In genomic region chr19:10812196-10812595, GRCh38 we compare ENCODE assay signal across 13 cellular contexts. TPM values are rescaled to one million over a fixed set of nuclear protein-coding genes. Genes with fewer than 3 reads are reported as not detected.
A peak's percentile ranks its signal among the peaks of the same experiment; 100 is the strongest.
DNase-seq lines count a peak whose midpoint lies in the region; ATAC-seq and TF ChIP-seq lines count a peak whose summit lies in the region.
"Had no signal": no experiment of that assay in that cellular context is flagged by ENCODE, and none has a peak within 500 bp of the region (broad histone marks: within the 10 kb centered on the region; RNA-seq: fewer than 3 reads in every experiment).

No MANE protein-coding gene starts in this region.

- no peaks in the 10 kb centered on the region for H3K9me3 ChIP-seq in psoas muscle
- H3K9me3 ChIP-seq: suprapubic skin had no signal

- DNase-seq in activated CD8-positive, alpha-beta T cell treated with anti-CD3 and anti-CD28 coated beads for 36 hours, result no peak
- DNase-seq in activated CD8-positive, alpha-beta T cell treated with anti-CD3 and anti-CD28 coated beads, Interleukin-2, amount 10 ng/mL, durations not matched to agents 7 days and 5 days, result no peak
- no peak for DNase-seq in HFFc6
- no peak for DNase-seq in effector memory CD8-positive, alpha-beta T cell
- no peak for DNase-seq in psoas muscle
- DNase-seq: GF-D8; NCI-H2081; NCI-H69; stimulated activated CD4-positive, alpha-beta T cell treated with anti-CD3 and anti-CD28 coated beads, Interleukin-12 subunit alpha, Interleukin-12 subunit beta, amount 100 ng/mL, for 4 hours had no signal

- 96 to 97% (median 96%) methylated on average over 19 of the region's 19 CpGs for WGBS in psoas muscle, 3 donors

- H3K4me1 Mint-ChIP-seq in activated CD8-positive, alpha-beta T cell treated with anti-CD3 and anti-CD28 coated beads for 36 hours (ENCODE audit: low read depth), result peaks cover 26% of the 10 kb centered on the region
- H3K4me1 Mint-ChIP-seq in activated CD8-positive, alpha-beta T cell treated with anti-CD3 and anti-CD28 coated beads, Interleukin-2, amount 10 ng/mL, durations not matched to agents 7 days and 5 days (ENCODE audit: low read depth), result peaks cover 40% of the 10 kb centered on the region
- peaks cover 52% of the 10 kb centered on the region for H3K4me1 Mint-ChIP-seq in HFFc6 (ENCODE audit: low read depth)
- peaks cover 46 to 48% of the 10 kb centered on the region in 2 donors for H3K4me1 Mint-ChIP-seq in effector memory CD8-positive, alpha-beta T cell (ENCODE audit: low read depth in 2 of 2)

- H3K4me1 ChIP-seq in psoas muscle, result no peaks in the 10 kb centered on the region

- intact Hi-C loops in activated CD8-positive, alpha-beta T cell treated with anti-CD3 and anti-CD28 coated beads for 36 hours (cut with micrococcal nuclease), result no loop called here
- intact Hi-C loops in psoas muscle (cut with DNase I), result no loop called here

- no peaks in the 10 kb centered on the region for H3K27me3 ChIP-seq in psoas muscle (ENCODE audit: insufficient read depth in 3 of 3, low read length in 2 of 3)
- H3K27me3 ChIP-seq: suprapubic skin had no signal

- ATAC-seq in activated CD8-positive, alpha-beta T cell treated with anti-CD3 and anti-CD28 coated beads for 36 hours, result no peak
- ATAC-seq in activated CD8-positive, alpha-beta T cell treated with anti-CD3 and anti-CD28 coated beads, Interleukin-2, amount 10 ng/mL, durations not matched to agents 7 days and 5 days, result no peak
- ATAC-seq in effector memory CD8-positive, alpha-beta T cell (replicated peaks), result no peak
- ATAC-seq in psoas muscle, result no peak
- ATAC-seq in HG03442 (IDR thresholded peaks at IDR 0.05; ENCODE audit: unreplicated experiment), result no peak
- ATAC-seq in GM19397 (IDR thresholded peaks at IDR 0.05; ENCODE audit: unreplicated experiment), result no peak
- no peak for ATAC-seq in GM21723 (IDR thresholded peaks at IDR 0.05; ENCODE audit: unreplicated experiment)

- H3K9me3 Mint-ChIP-seq in activated CD8-positive, alpha-beta T cell treated with anti-CD3 and anti-CD28 coated beads for 36 hours, result no peaks in the 10 kb centered on the region
- H3K9me3 Mint-ChIP-seq in activated CD8-positive, alpha-beta T cell treated with anti-CD3 and anti-CD28 coated beads, Interleukin-2, amount 10 ng/mL, durations not matched to agents 7 days and 5 days (ENCODE audit: insufficient read depth), result no peaks in the 10 kb centered on the region
- peaks cover 25% of the 10 kb centered on the region for H3K9me3 Mint-ChIP-seq in HFFc6
- no peaks in the 10 kb centered on the region for H3K9me3 Mint-ChIP-seq in effector memory CD8-positive, alpha-beta T cell

- peaks cover 23% of the 10 kb centered on the region for H3K36me3 Mint-ChIP-seq in activated CD8-positive, alpha-beta T cell treated with anti-CD3 and anti-CD28 coated beads for 36 hours (ENCODE audit: low read depth)
- H3K36me3 Mint-ChIP-seq in activated CD8-positive, alpha-beta T cell treated with anti-CD3 and anti-CD28 coated beads, Interleukin-2, amount 10 ng/mL, durations not matched to agents 7 days and 5 days (ENCODE audit: low read depth), result peaks cover 38% of the 10 kb centered on the region
- H3K36me3 Mint-ChIP-seq in HFFc6 (ENCODE audit: low read depth), result peaks cover 65% of the 10 kb centered on the region
- peaks cover 32% of the 10 kb centered on the region for H3K36me3 Mint-ChIP-seq in effector memory CD8-positive, alpha-beta T cell (ENCODE audit: insufficient read depth)

- POLR2A ChIA-PET in activated CD8-positive, alpha-beta T cell treated with anti-CD3 and anti-CD28 coated beads for 36 hours (lab: Charles Lee), result interaction anchor here (0.7 kb wide), 1 partner anchor 50 kb away, joined by 3 read pairs; no protein-coding TSS in a partner anchor
- POLR2A ChIA-PET in activated CD8-positive, alpha-beta T cell treated with anti-CD3 and anti-CD28 coated beads, Interleukin-2, amount 10 ng/mL, durations not matched to agents 7 days and 5 days (lab: Charles Lee), result no interaction called here

- H3K27ac Mint-ChIP-seq in activated CD8-positive, alpha-beta T cell treated with anti-CD3 and anti-CD28 coated beads for 36 hours, result peak overlapping the region; percentile 77
- no peak overlapping the region for H3K27ac Mint-ChIP-seq in activated CD8-positive, alpha-beta T cell treated with anti-CD3 and anti-CD28 coated beads, Interleukin-2, amount 10 ng/mL, durations not matched to agents 7 days and 5 days
- H3K27ac Mint-ChIP-seq in HFFc6, result peak overlapping the region; percentile 98
- H3K27ac Mint-ChIP-seq in effector memory CD8-positive, alpha-beta T cell, result peak overlapping the region; percentile 92 to 96

- CTCF ChIA-PET in activated CD8-positive, alpha-beta T cell treated with anti-CD3 and anti-CD28 coated beads for 36 hours (lab: Charles Lee), result interaction anchor here (2.4 kb wide), 1 partner anchor 52 kb away, joined by 10 read pairs; no protein-coding TSS in a partner anchor
- CTCF ChIA-PET in activated CD8-positive, alpha-beta T cell treated with anti-CD3 and anti-CD28 coated beads, Interleukin-2, amount 10 ng/mL, durations not matched to agents 7 days and 5 days (lab: Charles Lee), result interaction anchor here (2.9 kb wide), 1 partner anchor 95 kb away, joined by 9 read pairs; the partner anchor contains the start of gene DNM2

- H3K4me3 Mint-ChIP-seq in activated CD8-positive, alpha-beta T cell treated with anti-CD3 and anti-CD28 coated beads for 36 hours, result no peak overlapping the region
- H3K4me3 Mint-ChIP-seq in activated CD8-positive, alpha-beta T cell treated with anti-CD3 and anti-CD28 coated beads, Interleukin-2, amount 10 ng/mL, durations not matched to agents 7 days and 5 days, result no peak overlapping the region
- 0 out of 2 replicates have a peak overlapping the region, but pooled peaks have one; percentile 5 for H3K4me3 Mint-ChIP-seq in HFFc6
- no peak overlapping the region for H3K4me3 Mint-ChIP-seq in effector memory CD8-positive, alpha-beta T cell

- H3K27ac ChIP-seq in psoas muscle, result peak overlapping the region; percentile 16

- H3K27me3 Mint-ChIP-seq in activated CD8-positive, alpha-beta T cell treated with anti-CD3 and anti-CD28 coated beads for 36 hours, result no peaks in the 10 kb centered on the region
- no peaks in the 10 kb centered on the region for H3K27me3 Mint-ChIP-seq in activated CD8-positive, alpha-beta T cell treated with anti-CD3 and anti-CD28 coated beads, Interleukin-2, amount 10 ng/mL, durations not matched to agents 7 days and 5 days (ENCODE audit: low read depth)
- H3K27me3 Mint-ChIP-seq in HFFc6 (ENCODE audit: insufficient read depth), result peaks cover 50% of the 10 kb centered on the region
- H3K27me3 Mint-ChIP-seq in effector memory CD8-positive, alpha-beta T cell, result no peaks in the 10 kb centered on the region

- H3K36me3 ChIP-seq in psoas muscle (ENCODE audit: insufficient read depth in 1 of 2, low read depth in 1 of 2), result peaks cover 0 to 77% of the 10 kb centered on the region in 2 donors

- no peak overlapping the region for H3K4me3 ChIP-seq in psoas muscle
- H3K4me3 ChIP-seq: suprapubic skin had no signal

- no peak for TF ChIP-seq CTCF in activated CD8-positive, alpha-beta T cell treated with anti-CD3 and anti-CD28 coated beads for 36 hours (IDR thresholded peaks at IDR 0.05)
- TF ChIP-seq CTCF in HFFc6 (IDR thresholded peaks at IDR 0.05) (no peak), psoas muscle (IDR thresholded peaks at IDR 0.05) (no peak)

RNA-seq across cellular contexts. Expression of gene TMED1, which starts 23.8 kb away (rescaled TPM):
- 10 to 100 TPM; 12.9 to 15.0 TPM for total RNA-seq in activated CD8-positive, alpha-beta T cell treated with anti-CD3 and anti-CD28 coated beads for 36 hours
- 10 to 100 TPM in 1 of 2 experiments, 1 to 10 TPM in 1; 9.3 to 11.2 TPM for total RNA-seq in activated CD8-positive, alpha-beta T cell treated with anti-CD3 and anti-CD28 coated beads, Interleukin-2, amount 10 ng/mL, durations not matched to agents 7 days and 5 days
- 10 to 100 TPM; 42.8 to 65.0 (median 48.1) TPM for total RNA-seq in HFFc6 (2021; fragmentation: NEBNext Ultra II Directional; extraction: Animal tissue kit (Norgen Biotek cat#: 25700))
- 10 to 100 TPM; 30.1 to 37.5 (median 34.2) TPM for total RNA-seq in psoas muscle
- polyA plus RNA-seq in psoas muscle, result 10 to 100 TPM; 54.4 to 79.3 (median 57.6) TPM

RNA-seq across cellular contexts. Expression of gene C19orf38, which starts 36.0 kb away (rescaled TPM):
- total RNA-seq in activated CD8-positive, alpha-beta T cell treated with anti-CD3 and anti-CD28 coated beads for 36 hours, result 1 to 10 TPM; 1.2 to 1.3 TPM
- 1 to 10 TPM; 1.1 to 2.2 TPM for total RNA-seq in activated CD8-positive, alpha-beta T cell treated with anti-CD3 and anti-CD28 coated beads, Interleukin-2, amount 10 ng/mL, durations not matched to agents 7 days and 5 days
- under 1 TPM in 2 of 6 experiments, not detected in 4; 0.40 to 0.71 TPM for total RNA-seq in HFFc6 (2021; fragmentation: NEBNext Ultra II Directional; extraction: Animal tissue kit (Norgen Biotek cat#: 25700))
- 1 to 10 TPM in 3 of 4 donors, under 1 TPM in 1; 0.30 to 1.8 (median 1.4) TPM for total RNA-seq in psoas muscle
- 1 to 10 TPM; 1.0 to 2.9 (median 1.3) TPM for polyA plus RNA-seq in psoas muscle

RNA-seq across cellular contexts. Expression of gene CARM1, which starts 59.2 kb away (rescaled TPM):
- 10 to 100 TPM; 95.1 to 95.4 TPM for total RNA-seq in activated CD8-positive, alpha-beta T cell treated with anti-CD3 and anti-CD28 coated beads for 36 hours
- total RNA-seq in activated CD8-positive, alpha-beta T cell treated with anti-CD3 and anti-CD28 coated beads, Interleukin-2, amount 10 ng/mL, durations not matched to agents 7 days and 5 days, result 10 to 100 TPM; 33.2 to 33.4 TPM
- total RNA-seq in HFFc6 (2021; fragmentation: NEBNext Ultra II Directional; extraction: Animal tissue kit (Norgen Biotek cat#: 25700)), result 10 to 100 TPM; 67.2 to 82.1 (median 76.8) TPM
- 100 to 1,000 TPM in 2 of 4 donors, 10 to 100 TPM in 2; 59.1 to 105 (median 88.6) TPM for total RNA-seq in psoas muscle
- polyA plus RNA-seq in psoas muscle, result 100 to 1,000 TPM in 1 of 3 donors, 10 to 100 TPM in 2; 61.1 to 110 (median 94.7) TPM
